In genomic region chr22:32476286-32476685, GRCh38 we compare ENCODE assay signal across 10 cellular contexts. TPM values are rescaled to one million over a fixed set of nuclear protein-coding genes. Genes with fewer than 3 reads are reported as not detected.
DNase-seq lines count a peak whose midpoint lies in the region; ATAC-seq and TF ChIP-seq lines count a peak whose summit lies in the region.
"Had no signal": no experiment of that assay in that cellular context is flagged by ENCODE, and none has a peak within 500 bp of the region (broad histone marks: within the 10 kb centered on the region; RNA-seq: fewer than 3 reads in every experiment).

No MANE protein-coding gene starts in this region.

- peaks cover 72% of the 10 kb centered on the region for H3K79me2 ChIP-seq in mammary epithelial cell (ENCODE audit: insufficient read depth, low read length)

- H2AFZ ChIP-seq in mammary epithelial cell (ENCODE audit: low read depth, low read length), result no peak overlapping the region

- no TSS peak for BruUV-seq in mammary epithelial cell (replicated peaks; lab: Mats Ljungman, UMichigan)

- H3K36me3 ChIP-seq in HUES64 (ENCODE audit: insufficient read depth, low read length) (no peaks in the 10 kb centered on the region), mammary epithelial cell (ENCODE audit: insufficient read depth, low read length) (no peaks in the 10 kb centered on the region)

- H3K27me3 ChIP-seq in HUES64 (ENCODE audit: insufficient read depth, low read length) (peaks cover 12% of the 10 kb centered on the region), mammary epithelial cell (ENCODE audit: insufficient read depth, low read length) (no peaks in the 10 kb centered on the region), mononuclear cell (ENCODE audit: insufficient read depth, low read length) (no peaks in the 10 kb centered on the region)

- intact Hi-C loops in mammary epithelial cell (cut with micrococcal nuclease), result no loop called here

- 44% methylated on average over 2 of the region's 4 CpGs for WGBS in HUES64
- WGBS in mammary epithelial cell (ENCODE audit: low coverage, missing lambda C conversion rate), result 4% methylated on average over 4 of the region's 4 CpGs

- H3K4me1 ChIP-seq in HUES64 (ENCODE audit: insufficient read depth, low read length) (peaks cover 13% of the 10 kb centered on the region; the same call in 1 of the 2 replicates), mammary epithelial cell (ENCODE audit: insufficient read depth, low read length) (peaks cover 17% of the 10 kb centered on the region), mononuclear cell (ENCODE audit: insufficient read depth, low read length) (peaks cover 42% of the 10 kb centered on the region)

- H3K4me3 ChIP-seq in HUES64 (ENCODE audit: low read length), result peak overlapping the region; percentile 97
- H3K4me3 ChIP-seq in mammary epithelial cell (replicated peaks in 1 of 3; ENCODE audit: insufficient read depth in 1 of 3, low read depth in 2 of 3, low read length in 3 of 3), result peak overlapping the region; percentile 65 to 89 (median 83)
- H3K4me3 ChIP-seq in mononuclear cell (ENCODE audit: low read length), result peak overlapping the region; percentile 88

- H4K20me1 ChIP-seq in mammary epithelial cell (ENCODE audit: insufficient read depth, low read length), result peaks cover 2% of the 10 kb centered on the region

- H3K4me2 ChIP-seq in mammary epithelial cell (ENCODE audit: insufficient read depth, low read depth, low read length), result peak overlapping the region; percentile 88

- H3K9me3 ChIP-seq in HUES64 (ENCODE audit: insufficient read depth, low read depth, low read length) (no peaks in the 10 kb centered on the region), mammary epithelial cell (replicated peaks; ENCODE audit: insufficient read depth, low read length) (no peaks in the 10 kb centered on the region), mononuclear cell (ENCODE audit: low read depth, low read length) (no peaks in the 10 kb centered on the region)

- dilution Hi-C loops in mammary epithelial cell (cut with HindIII; ENCODE audit: low sequenced_read_pairs), result no loop called here

- TF ChIP-seq CTCF in 22Rv1 (IDR thresholded peaks at IDR 0.05) (no peak), mammary epithelial cell (conservative IDR thresholded peaks at IDR 0.05 in 1 of 2, IDR thresholded peaks at IDR 0.05 in 1 of 2; ENCODE audit: extremely low read depth in 1 of 2, insufficient read depth in 1 of 2, low read depth in 1 of 2, low read length in 2 of 2) (no peak)

- ATAC-seq in HG03457 (IDR thresholded peaks at IDR 0.05; ENCODE audit: unreplicated experiment), result no peak
- ATAC-seq in GM18861 (IDR thresholded peaks at IDR 0.05; ENCODE audit: unreplicated experiment), result no peak

- H3K27ac ChIP-seq in 22Rv1 (peak overlapping the region; percentile 90; the same call in 1 of the 2 replicates), HUES64 (ENCODE audit: low read depth, low read length) (no peak overlapping the region), mammary epithelial cell (ENCODE audit: insufficient read depth, low read depth, low read length) (peak overlapping the region; percentile 87)

- in situ Hi-C loops in mammary epithelial cell (cut with MboI; ENCODE audit: low sequenced_read_pairs in 2 of 2), result no loop called here

- CTCF ChIA-PET in mammary epithelial cell (lab: Charles Lee; ENCODE audit: low non-redundant PET), result interaction anchor here (0.6 to 0.7 kb wide), 2 partner anchors 32 to 76 kb away, joined by 3 to 6 read pairs; no protein-coding TSS in a partner anchor

- H3K9ac ChIP-seq in HUES64 (ENCODE audit: low read depth, low read length) (peak overlapping the region; percentile 82; the same call in 1 of the 2 replicates), mammary epithelial cell (ENCODE audit: insufficient read depth, low read length) (peak overlapping the region; percentile 97)

- DNase-seq in mammary epithelial cell, result no peak
- DNase-seq in LoVo (ENCODE audit: low spot score), result no peak
- no peak for DNase-seq in epidermal melanocyte (ENCODE audit: insufficient read length, low spot score)
- DNase-seq: foreskin melanocyte had no signal

RNA-seq across cellular contexts. Expression of gene FBXO7, which starts 1.7 kb away (rescaled TPM):
- polyA plus RNA-seq in HUES64 (2013, experiment 1 of 2), result 49.0 TPM
- polyA plus RNA-seq in HUES64 (2013, experiment 2 of 2), result 53.8 TPM
- total RNA-seq in mammary epithelial cell, result 10 to 100 TPM; 67.2 to 69.0 TPM
- polyA plus RNA-seq in mammary epithelial cell, result 93.7 TPM
- polyA minus RNA-seq in mammary epithelial cell, result 90.6 TPM
- total RNA-seq in mononuclear cell, result 133 TPM

RNA-seq across cellular contexts. Expression of gene BPIFC, which starts 12.0 kb away (rescaled TPM):
- not detected for polyA plus RNA-seq in HUES64 (2013, experiment 1 of 2)
- polyA plus RNA-seq in HUES64 (2013, experiment 2 of 2), result not detected
- total RNA-seq in mammary epithelial cell, result not detected
- polyA plus RNA-seq in mammary epithelial cell, result not detected
- not detected for polyA minus RNA-seq in mammary epithelial cell
- total RNA-seq in mononuclear cell, result not detected
- total RNA-seq: M059J had no signal
